13 cellular contexts compared by ENCODE assay signal in genomic region chr7:16055263-16055976, GRCh38.
DNase-seq lines count a peak whose midpoint lies in the region; ATAC-seq and TF ChIP-seq lines count a peak whose summit lies in the region.
"Had no signal": no experiment of that assay in that cellular context is flagged by ENCODE, and none has a peak within 500 bp of the region (broad histone marks: within the 10 kb centered on the region; RNA-seq: fewer than 3 reads in every experiment).

No MANE protein-coding gene starts in this region.

- no peaks in the 10 kb centered on the region for H4K20me1 ChIP-seq in GM23338 (replicated peaks; ENCODE audit: insufficient read depth)

- H2AFZ ChIP-seq in GM23338, result peak overlapping the region; percentile 49; the same call in 1 of the 2 replicates

- ATAC-seq in GM19025 (IDR thresholded peaks at IDR 0.05; ENCODE audit: low read depth, unreplicated experiment), result peak; percentile 64
- no peak for ATAC-seq in GM23338
- peak; percentile 71 for ATAC-seq in HG03469 (IDR thresholded peaks at IDR 0.05; ENCODE audit: unreplicated experiment)
- ATAC-seq: activated T-cell treated with anti-CD3 and anti-CD28 coated beads, Interleukin-2, amount 50 U/mL, for 4 hours; PC-3; stimulated activated memory B cell treated with anti-CD40 and anti-IgM and Interleukin-4, amounts not matched to agents 10 μg/mL and 1 μg/mL and 100 μg/mL, for 72 hours had no signal

- H3K4me3 Mint-ChIP-seq in GM23338, result no peak overlapping the region
- H3K4me3 Mint-ChIP-seq in nephron progenitor cell, result no peak overlapping the region
- H3K4me3 Mint-ChIP-seq: activated T-cell treated with anti-CD3 and anti-CD28 coated beads, Interleukin-2, amount 50 U/mL, for 4 hours; stimulated activated memory B cell treated with anti-CD40 and anti-IgM and Interleukin-4, amounts not matched to agents 10 μg/mL and 1 μg/mL and 100 μg/mL, for 72 hours had no signal

- H3K4me2 ChIP-seq in GM23338, result no peak overlapping the region

- no peaks in the 10 kb centered on the region for H3K27me3 ChIP-seq in GM23338 (ENCODE audit: insufficient read depth)
- H3K27me3 ChIP-seq: brain microvascular endothelial cell had no signal

- no peaks in the 10 kb centered on the region for H3F3A ChIP-seq in GM23338 (replicated peaks; ENCODE audit: low read depth)

- no peaks in the 10 kb centered on the region for H3K79me2 ChIP-seq in GM23338 (replicated peaks; ENCODE audit: insufficient read depth)

- H3K36me3 Mint-ChIP-seq in GM23338 (ENCODE audit: low read depth), result no peaks in the 10 kb centered on the region
- no peaks in the 10 kb centered on the region for H3K36me3 Mint-ChIP-seq in nephron progenitor cell (ENCODE audit: low read depth)
- H3K36me3 Mint-ChIP-seq: stimulated activated memory B cell treated with anti-CD40 and anti-IgM and Interleukin-4, amounts not matched to agents 10 μg/mL and 1 μg/mL and 100 μg/mL, for 72 hours had no signal

- H3K9me3 Mint-ChIP-seq in GM23338 (no peaks in the 10 kb centered on the region), nephron progenitor cell (no peaks in the 10 kb centered on the region)
- H3K9me3 Mint-ChIP-seq: activated T-cell treated with anti-CD3 and anti-CD28 coated beads, Interleukin-2, amount 50 U/mL, for 4 hours; stimulated activated memory B cell treated with anti-CD40 and anti-IgM and Interleukin-4, amounts not matched to agents 10 μg/mL and 1 μg/mL and 100 μg/mL, for 72 hours had no signal

- H3K4me1 Mint-ChIP-seq in GM23338, result peaks cover under 1% of the 10 kb centered on the region; the same call in 1 of the 3 replicates
- peaks cover 2% of the 10 kb centered on the region for H3K4me1 Mint-ChIP-seq in nephron progenitor cell
- H3K4me1 Mint-ChIP-seq: stimulated activated memory B cell treated with anti-CD40 and anti-IgM and Interleukin-4, amounts not matched to agents 10 μg/mL and 1 μg/mL and 100 μg/mL, for 72 hours had no signal

- H3K27me3 Mint-ChIP-seq in GM23338 (ENCODE audit: insufficient read depth, low read depth, poor library complexity) (no peaks in the 10 kb centered on the region), nephron progenitor cell (ENCODE audit: low read depth, poor library complexity) (no peaks in the 10 kb centered on the region)
- H3K27me3 Mint-ChIP-seq: stimulated activated memory B cell treated with anti-CD40 and anti-IgM and Interleukin-4, amounts not matched to agents 10 μg/mL and 1 μg/mL and 100 μg/mL, for 72 hours had no signal

- H3K9me2 ChIP-seq in GM23338 (ENCODE audit: insufficient read depth), result no peaks in the 10 kb centered on the region

- H3K27ac ChIP-seq in GM23338 (ENCODE audit: low read depth), result no peak overlapping the region
- H3K27ac ChIP-seq: brain microvascular endothelial cell had no signal

- DNase-seq in GM23338 (ENCODE audit: low spot score) (no peak), medulla oblongata (ENCODE audit: extremely low spot score) (peak; percentile 31), NCI-H1048 (lab: John Stamatoyannopoulos, UW) (no peak), NCI-H345 treated with DMSO at 0.1 percent for 48 hours (lab: John Stamatoyannopoulos, UW; ENCODE audit: unreplicated experiment) (no peak), nephron progenitor cell (no peak)
- DNase-seq in activated naive CD4-positive, alpha-beta T cell (lab: John Stamatoyannopoulos, UW), result no peak
- DNase-seq: activated T-cell treated with anti-CD3 and anti-CD28 coated beads, Interleukin-2, amount 50 U/mL, for 4 hours; brain microvascular endothelial cell; NCI-H1417; PC-3 had no signal

- no peak for TF ChIP-seq CTCF in GM23338 (conservative IDR thresholded peaks at IDR 0.05; ENCODE audit: low read depth in 2 of 2)
- no peak for TF ChIP-seq CTCF in nephron progenitor cell (IDR thresholded peaks at IDR 0.05)

- no peaks in the 10 kb centered on the region for H3K36me3 ChIP-seq in GM23338 (ENCODE audit: insufficient read depth)
- H3K36me3 ChIP-seq: brain microvascular endothelial cell had no signal

- H3K4me1 ChIP-seq in GM23338 (ENCODE audit: insufficient read depth), result peaks cover 6% of the 10 kb centered on the region; the same call in 1 of the 2 replicates

- H3K27ac Mint-ChIP-seq in GM23338 (no peak overlapping the region), nephron progenitor cell (no peak overlapping the region)
- H3K27ac Mint-ChIP-seq: stimulated activated memory B cell treated with anti-CD40 and anti-IgM and Interleukin-4, amounts not matched to agents 10 μg/mL and 1 μg/mL and 100 μg/mL, for 72 hours had no signal

- H3K4me3 ChIP-seq in GM23338, result no peak overlapping the region

TF ChIP-seq in GM23338, 12 proteins besides CTCF, POLR2A, EP300 and RAD21 (continues in another document):
- TF ChIP-seq EZH2 (IDR thresholded peaks at IDR 0.05; ENCODE audit: low read depth, unreplicated experiment) (no peak), JUNB (IDR thresholded peaks at IDR 0.05; ENCODE audit: unreplicated experiment) (no peak), POLR2AphosphoS5 (IDR thresholded peaks at IDR 0.05; ENCODE audit: low read depth) (no peak), ZNF462 (CRISPR knock-in tag; IDR thresholded peaks at IDR 0.05) (no peak), ETS1 (IDR thresholded peaks at IDR 0.05) (no peak), STAT1 (IDR thresholded peaks at IDR 0.05; ENCODE audit: unreplicated experiment) (no peak), ZNF114 (CRISPR knock-in tag; IDR thresholded peaks at IDR 0.05) (no peak), EZH2phosphoT487 (IDR thresholded peaks at IDR 0.05; ENCODE audit: unreplicated experiment) (no peak), NANOG (IDR thresholded peaks at IDR 0.05; ENCODE audit: borderline replicate concordance) (no peak)
